ENCODE assay signal across 12 cellular contexts in genomic region chr4:47483722-47484121, GRCh38. TPM values are rescaled to one million over a fixed set of nuclear protein-coding genes. Genes with fewer than 3 reads are reported as not detected.
A peak's percentile ranks its signal among the peaks of the same experiment; 100 is the strongest.
DNase-seq lines count a peak whose midpoint lies in the region; ATAC-seq and TF ChIP-seq lines count a peak whose summit lies in the region.
"Had no signal": no experiment of that assay in that cellular context is flagged by ENCODE, and none has a peak within 500 bp of the region (broad histone marks: within the 10 kb centered on the region; RNA-seq: fewer than 3 reads in every experiment).

No MANE protein-coding gene starts in this region.

- no peak for TF ChIP-seq EP300 in transverse colon (IDR thresholded peaks at IDR 0.05; ENCODE audit: low read depth)

- ATAC-seq in DND-41 (ENCODE audit: insufficient read depth, low read depth) (no peak), HG03103 (IDR thresholded peaks at IDR 0.05; ENCODE audit: low read depth, unreplicated experiment) (peak; percentile 2)
- ATAC-seq in central memory CD8-positive, alpha-beta T cell (replicated peaks; ENCODE audit: extremely low read depth, poor library complexity, severe bottlenecking), result no peak
- ATAC-seq in activated T-cell treated with anti-CD3 and anti-CD28 coated beads, Interleukin-2, amount 50 U/mL, for 4 hours, result no peak

- no peak for TF ChIP-seq POLR2A in transverse colon (IDR thresholded peaks at IDR 0.05)

- H3K27me3 Mint-ChIP-seq in central memory CD8-positive, alpha-beta T cell, result no peaks in the 10 kb centered on the region
- H3K27me3 Mint-ChIP-seq in nephron (ENCODE audit: low read depth), result no peaks in the 10 kb centered on the region
- H3K27me3 Mint-ChIP-seq in activated T-cell treated with anti-CD3 and anti-CD28 coated beads, Interleukin-2, amount 50 U/mL, for 4 hours (ENCODE audit: low read depth), result peaks cover 2% of the 10 kb centered on the region

- H3K27me3 ChIP-seq in DND-41 (ENCODE audit: insufficient read depth, low read length, poor library complexity), result no peaks in the 10 kb centered on the region
- no peaks in the 10 kb centered on the region for H3K27me3 ChIP-seq in brain microvascular endothelial cell (replicated peaks)
- no peaks in the 10 kb centered on the region for H3K27me3 ChIP-seq in transverse colon

- no peak overlapping the region for H3K9ac ChIP-seq in DND-41 (ENCODE audit: low read depth, low read length)

- peaks cover 44% of the 10 kb centered on the region for H3K4me1 ChIP-seq in DND-41 (ENCODE audit: insufficient read depth, low read length)
- peaks cover 0 to 23% (median 11%) of the 10 kb centered on the region in 4 donors for H3K4me1 ChIP-seq in transverse colon

- H3K9me3 Mint-ChIP-seq in central memory CD8-positive, alpha-beta T cell, result no peaks in the 10 kb centered on the region
- no peaks in the 10 kb centered on the region for H3K9me3 Mint-ChIP-seq in nephron
- no peaks in the 10 kb centered on the region for H3K9me3 Mint-ChIP-seq in activated T-cell treated with anti-CD3 and anti-CD28 coated beads, Interleukin-2, amount 50 U/mL, for 4 hours

- WGBS in transverse colon (ENCODE audit: low coverage in 1 of 2), 2 donors, result 40 to 48% methylated on average over 1 to 3 of the region's 3 CpGs

- H2AFZ ChIP-seq in DND-41 (ENCODE audit: low read depth, low read length), result peak overlapping the region; percentile 87

- in situ Hi-C loops in brain microvascular endothelial cell (cut with HindIII; ENCODE audit: low pct_ligation_motif_present, low sequenced_read_pairs), result no loop called here
- in situ Hi-C loops in transverse colon (cut with MboI; ENCODE audit: low pct_ligation_motif_present in 1 of 4, low pct_unique_long_range_greater_than_20kb in 1 of 4, low sequenced_read_pairs in 3 of 4), result loop anchor here in 1 of 4 donors (25.0 kb wide), 1 partner anchor 429 kb away; the partner anchor contains the start of gene NFXL1

- H3K27ac Mint-ChIP-seq in central memory CD8-positive, alpha-beta T cell (ENCODE audit: low read depth), result peak overlapping the region; percentile 91
- peak overlapping the region; percentile 98 to 99 (median 99) for H3K27ac Mint-ChIP-seq in nephron

- H3K4me3 Mint-ChIP-seq in central memory CD8-positive, alpha-beta T cell, result peak overlapping the region; percentile 92
- H3K4me3 Mint-ChIP-seq in nephron, result peak overlapping the region; percentile 60 to 94 (median 82)
- no peak overlapping the region for H3K4me3 Mint-ChIP-seq in activated T-cell treated with anti-CD3 and anti-CD28 coated beads, Interleukin-2, amount 50 U/mL, for 4 hours

- H3K36me3 ChIP-seq in DND-41 (ENCODE audit: insufficient read depth, low read length) (no peaks in the 10 kb centered on the region), brain microvascular endothelial cell (replicated peaks) (no peaks in the 10 kb centered on the region), transverse colon (no peaks in the 10 kb centered on the region)

- intact Hi-C loops in transverse colon (cut with DNase I; ENCODE audit: low total_unique reads), result no loop called here

- no peak overlapping the region for H3K4me3 ChIP-seq in DND-41 (ENCODE audit: low read depth in 1 of 2, low read length in 2 of 2)
- no peak overlapping the region for H3K4me3 ChIP-seq in brain microvascular endothelial cell (ENCODE audit: low read depth, low read length)
- H3K4me3 ChIP-seq in transverse colon, result no peak overlapping the region
- H3K4me3 ChIP-seq: SK-N-MC had no signal

- H3K4me1 Mint-ChIP-seq in central memory CD8-positive, alpha-beta T cell, result peaks cover 29% of the 10 kb centered on the region
- H3K4me1 Mint-ChIP-seq in nephron, result peaks cover 13% of the 10 kb centered on the region
- H3K4me1 Mint-ChIP-seq in activated T-cell treated with anti-CD3 and anti-CD28 coated beads, Interleukin-2, amount 50 U/mL, for 4 hours (ENCODE audit: low read depth), result peaks cover 25% of the 10 kb centered on the region

- no peak overlapping the region for H3K27ac ChIP-seq in DND-41 (ENCODE audit: low read length)
- H3K27ac ChIP-seq in brain microvascular endothelial cell, result no peak overlapping the region
- peak overlapping the region in 2 of 4 donors; percentile 92 to 93 for H3K27ac ChIP-seq in transverse colon
- H3K27ac ChIP-seq: SK-N-MC had no signal

- TF ChIP-seq CTCF in DND-41 (IDR thresholded peaks at IDR 0.05; ENCODE audit: borderline replicate concordance, extremely low read depth, low read length, poor library complexity, severe bottlenecking) (no peak), nephron (IDR thresholded peaks at IDR 0.05; ENCODE audit: unreplicated experiment in 3 of 3) (no peak), brain microvascular endothelial cell (IDR thresholded peaks at IDR 0.05; ENCODE audit: low read depth, low read length, missing control alignments) (no peak), transverse colon (IDR thresholded peaks at IDR 0.05) (no peak)

- no peaks in the 10 kb centered on the region for H3K9me3 ChIP-seq in DND-41 (ENCODE audit: insufficient read depth, low read length, severe bottlenecking)
- no peaks in the 10 kb centered on the region for H3K9me3 ChIP-seq in transverse colon

- peaks cover 9% of the 10 kb centered on the region for H3K36me3 Mint-ChIP-seq in central memory CD8-positive, alpha-beta T cell (ENCODE audit: insufficient read depth)
- no peaks in the 10 kb centered on the region for H3K36me3 Mint-ChIP-seq in nephron (ENCODE audit: low read depth)
- H3K36me3 Mint-ChIP-seq in activated T-cell treated with anti-CD3 and anti-CD28 coated beads, Interleukin-2, amount 50 U/mL, for 4 hours (ENCODE audit: insufficient read depth), result no peaks in the 10 kb centered on the region

- H3K4me2 ChIP-seq in DND-41 (ENCODE audit: insufficient read depth, low read length), result no peak overlapping the region

- DNase-seq in DND-41 (no peak), CD1c-positive myeloid dendritic cell (ENCODE audit: extremely low spot score) (no peak), brain microvascular endothelial cell (no peak), transverse colon (no peak)
- no peak for DNase-seq in central memory CD8-positive, alpha-beta T cell (ENCODE audit: low spot score in 2 of 2)
- no peak for DNase-seq in activated T-cell treated with anti-CD3 and anti-CD28 coated beads, Interleukin-2, amount 50 U/mL, for 4 hours
- DNase-seq: activated T-cell treated with anti-CD3 and anti-CD28 coated beads, Interleukin-2, amount 50 U/mL, for 1 hour; dermis blood vessel endothelial cell; NCI-H2227 treated with DMSO at 0.1 percent for 48 hours had no signal

- H4K20me1 ChIP-seq in DND-41 (ENCODE audit: insufficient read depth, low read length), result no peaks in the 10 kb centered on the region

- peaks cover 33% of the 10 kb centered on the region for H3K79me2 ChIP-seq in DND-41 (ENCODE audit: insufficient read depth, low read length)

RNA-seq across cellular contexts. Expression of gene ATP10D, which starts 1.4 kb away (rescaled TPM):
- 1 to 10 TPM; 1.7 to 2.9 (median 1.9) TPM for total RNA-seq in activated T-cell treated with anti-CD3 and anti-CD28 coated beads, Interleukin-2, amount 50 U/mL, for 4 hours
- total RNA-seq in transverse colon, result 10 to 100 TPM in 1 of 4 donors, 1 to 10 TPM in 3; 3.8 to 14.1 (median 7.7) TPM

RNA-seq across cellular contexts. Expression of gene COMMD8, which starts 20.2 kb away (rescaled TPM):
- 10 to 100 TPM; 19.2 to 23.5 (median 22.0) TPM for total RNA-seq in activated T-cell treated with anti-CD3 and anti-CD28 coated beads, Interleukin-2, amount 50 U/mL, for 4 hours
- total RNA-seq in transverse colon, result 10 to 100 TPM in 2 of 4 donors, 1 to 10 TPM in 1, under 1 TPM in 1; 0.80 to 20.2 (median 8.2) TPM
